ENCODE assay signal across 8 cellular contexts in genomic region chrX:119398587-119398973, GRCh38. TPM values are rescaled to one million over a fixed set of nuclear protein-coding genes. Genes with fewer than 3 reads are reported as not detected.
DNase-seq lines count a peak whose midpoint lies in the region; ATAC-seq, FAIRE-seq and TF ChIP-seq lines count a peak whose summit lies in the region.

No MANE protein-coding gene starts in this region.

- peaks cover 31% of the 10 kb centered on the region for H3K9me3 ChIP-seq in HUES48 (ENCODE audit: control insufficient read depth, insufficient read depth, low read length)
- H3K9me3 ChIP-seq in mucosa of stomach (ENCODE audit: control insufficient read depth, low read length) = no peaks in the 10 kb centered on the region

- no peaks in the 10 kb centered on the region for H3K4me1 ChIP-seq in HUES48 (ENCODE audit: control insufficient read depth, insufficient read depth, low read length)
- peaks cover 14% of the 10 kb centered on the region for H3K4me1 ChIP-seq in mucosa of stomach (ENCODE audit: control insufficient read depth, insufficient read depth, low read length)

- no peak for TF ChIP-seq POLR2A in GM12892 (IDR thresholded peaks at IDR 0.05; ENCODE audit: low read depth, low read length)

- peaks cover 14% of the 10 kb centered on the region for H3K4me1 Mint-ChIP-seq in central memory CD8-positive, alpha-beta T cell

- FAIRE-seq in GM12892 (lab: Jason Lieb, UNC) = peak; percentile 5

- H3K27ac ChIP-seq in HUES48 (ENCODE audit: low read depth, low read length) = no peak overlapping the region

- peak overlapping the region; percentile 61 for H3K4me3 ChIP-seq in HUES48 (ENCODE audit: low read depth, low read length)
- H3K4me3 ChIP-seq in mucosa of stomach (ENCODE audit: low read length) = peak overlapping the region; percentile 14

- H3K36me3 Mint-ChIP-seq in central memory CD8-positive, alpha-beta T cell (ENCODE audit: insufficient read depth) = peaks cover 4% of the 10 kb centered on the region

- no peak for DNase-seq in GM12892 (ENCODE audit: insufficient read length)
- DNase-seq in central memory CD8-positive, alpha-beta T cell (ENCODE audit: low spot score in 2 of 2) = no peak
- DNase-seq in DMS79 (lab: John Stamatoyannopoulos, UW) = no peak
- DNase-seq in NCI-H1105 treated with DMSO at 0.1 percent for 48 hours (lab: John Stamatoyannopoulos, UW) = no peak
- no peak for DNase-seq in NCI-H2081 (lab: John Stamatoyannopoulos, UW)
- DNase-seq in NCI-H2227 treated with DMSO at 0.1 percent for 48 hours (lab: John Stamatoyannopoulos, UW) = no peak

- peaks cover 12% of the 10 kb centered on the region for H3K27me3 ChIP-seq in HUES48 (ENCODE audit: control insufficient read depth, insufficient read depth, low read length)
- no peaks in the 10 kb centered on the region for H3K27me3 ChIP-seq in mucosa of stomach (ENCODE audit: control insufficient read depth, insufficient read depth, low read length)

- no peaks in the 10 kb centered on the region for H3K9me3 Mint-ChIP-seq in central memory CD8-positive, alpha-beta T cell

- H3K36me3 ChIP-seq in HUES48 (ENCODE audit: control insufficient read depth, insufficient read depth, low read length) = no peaks in the 10 kb centered on the region
- H3K36me3 ChIP-seq in mucosa of stomach (ENCODE audit: control insufficient read depth, insufficient read depth, low read length) = no peaks in the 10 kb centered on the region

- H3K9ac ChIP-seq in HUES48 (ENCODE audit: low read depth, low read length) (no peak overlapping the region), mucosa of stomach (ENCODE audit: low read length) (peak overlapping the region; percentile 68)

- peak; percentile 29 for ATAC-seq in central memory CD8-positive, alpha-beta T cell (replicated peaks; ENCODE audit: extremely low read depth, poor library complexity, severe bottlenecking)

- H3K27ac Mint-ChIP-seq in central memory CD8-positive, alpha-beta T cell (ENCODE audit: low read depth) = peak overlapping the region; percentile 84

- H3K4me3 Mint-ChIP-seq in central memory CD8-positive, alpha-beta T cell = peak overlapping the region; percentile 87

- H3K27me3 Mint-ChIP-seq in central memory CD8-positive, alpha-beta T cell = no peaks in the 10 kb centered on the region

RNA-seq across cellular contexts. Expression of gene SLC25A43, which starts 0.6 kb away (rescaled TPM):
- 12.6 TPM for polyA plus RNA-seq in GM12892 (2012; ENCODE audit: missing spikeins)
